Comparison of ENCODE assay signal across 15 cellular contexts in the genomic region with DNA sequence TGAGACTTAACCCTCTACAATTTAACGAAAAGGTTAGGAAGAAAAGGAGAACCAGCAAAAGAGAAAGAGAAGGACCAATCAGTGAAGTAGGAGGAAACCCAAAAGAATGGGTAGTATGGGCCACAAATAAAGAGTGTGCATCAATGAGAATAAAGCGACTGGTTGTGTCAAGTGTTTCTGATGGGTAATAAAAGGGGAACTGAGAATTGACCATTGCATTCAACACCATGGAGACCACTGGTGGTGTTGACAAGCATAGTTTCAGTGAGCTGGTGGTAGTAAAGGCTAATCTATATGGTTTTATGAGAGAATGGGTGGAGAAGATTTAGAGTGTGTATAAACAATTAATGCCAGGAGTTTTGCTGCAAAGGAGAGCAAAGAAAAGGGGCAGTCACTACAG.
DNase-seq lines count a peak whose midpoint lies in the region; ATAC-seq, FAIRE-seq and TF ChIP-seq lines count a peak whose summit lies in the region.
"Had no signal": no experiment of that assay in that cellular context is flagged by ENCODE, and none has a peak within 500 bp of the region (broad histone marks: within the 10 kb centered on the region; RNA-seq: fewer than 3 reads in every experiment).

No MANE protein-coding gene starts in this region.

- H3K4me3 Mint-ChIP-seq in CD14-positive monocyte = no peak overlapping the region
- H3K4me3 Mint-ChIP-seq in activated CD8-positive, alpha-beta memory T cell treated with anti-CD3 and anti-CD28 coated beads, Interleukin-2, amount 10 ng/mL, durations not matched to agents 7 days and 5 days = no peak overlapping the region
- H3K4me3 Mint-ChIP-seq: activated CD4-positive, alpha-beta memory T cell treated with anti-CD3 and anti-CD28 coated beads for 36 hours; central memory CD8-positive, alpha-beta T cell; T-cell had no signal

- no peaks in the 10 kb centered on the region for H3K36me3 Mint-ChIP-seq in CD14-positive monocyte
- H3K36me3 Mint-ChIP-seq in activated CD8-positive, alpha-beta memory T cell treated with anti-CD3 and anti-CD28 coated beads, Interleukin-2, amount 10 ng/mL, durations not matched to agents 7 days and 5 days = no peaks in the 10 kb centered on the region
- H3K36me3 Mint-ChIP-seq: activated CD4-positive, alpha-beta memory T cell treated with anti-CD3 and anti-CD28 coated beads for 36 hours; T-cell had no signal

- no peak for TF ChIP-seq CTCF in CD14-positive monocyte (IDR thresholded peaks at IDR 0.05)

- peak; percentile 97 for ATAC-seq in GM19463 (IDR thresholded peaks at IDR 0.05; ENCODE audit: unreplicated experiment)
- ATAC-seq in HG02884 (IDR thresholded peaks at IDR 0.05; ENCODE audit: unreplicated experiment) = peak; percentile 75
- ATAC-seq in HG03520 (IDR thresholded peaks at IDR 0.05; ENCODE audit: unreplicated experiment) = peak; percentile 98
- no peak for ATAC-seq in activated CD8-positive, alpha-beta memory T cell treated with anti-CD3 and anti-CD28 coated beads, Interleukin-2, amount 10 ng/mL, durations not matched to agents 7 days and 5 days
- ATAC-seq: esophagus mucosa, T-cell had no signal

- H3K9me3 Mint-ChIP-seq in CD14-positive monocyte = peaks cover 0 to 1% (median 0%) of the 10 kb centered on the region in 7 donors
- H3K9me3 Mint-ChIP-seq in activated CD8-positive, alpha-beta memory T cell treated with anti-CD3 and anti-CD28 coated beads, Interleukin-2, amount 10 ng/mL, durations not matched to agents 7 days and 5 days (ENCODE audit: low read depth) = no peaks in the 10 kb centered on the region
- H3K9me3 Mint-ChIP-seq: activated CD4-positive, alpha-beta memory T cell treated with anti-CD3 and anti-CD28 coated beads for 36 hours; central memory CD8-positive, alpha-beta T cell; T-cell had no signal

- peaks cover 0 to 1% (median 1%) of the 10 kb centered on the region in 3 donors for H3K27me3 Mint-ChIP-seq in CD14-positive monocyte (ENCODE audit: low read depth in 3 of 3)
- H3K27me3 Mint-ChIP-seq in activated CD8-positive, alpha-beta memory T cell treated with anti-CD3 and anti-CD28 coated beads, Interleukin-2, amount 10 ng/mL, durations not matched to agents 7 days and 5 days = no peaks in the 10 kb centered on the region
- H3K27me3 Mint-ChIP-seq: activated CD4-positive, alpha-beta memory T cell treated with anti-CD3 and anti-CD28 coated beads for 36 hours had no signal

- intact Hi-C loops in CD14-positive monocyte (cut with micrococcal nuclease) = no loop called here

- H3K4me1 Mint-ChIP-seq in CD14-positive monocyte = no peaks in the 10 kb centered on the region
- H3K4me1 Mint-ChIP-seq in activated CD8-positive, alpha-beta memory T cell treated with anti-CD3 and anti-CD28 coated beads, Interleukin-2, amount 10 ng/mL, durations not matched to agents 7 days and 5 days = no peaks in the 10 kb centered on the region
- H3K4me1 Mint-ChIP-seq: central memory CD8-positive, alpha-beta T cell; T-cell had no signal

- peak; percentile 51 for FAIRE-seq in GM18507 (lab: Jason Lieb, UNC)
- FAIRE-seq: HTR-8/SVneo had no signal

- H3K27ac Mint-ChIP-seq in CD14-positive monocyte = no peak overlapping the region
- H3K27ac Mint-ChIP-seq in activated CD8-positive, alpha-beta memory T cell treated with anti-CD3 and anti-CD28 coated beads, Interleukin-2, amount 10 ng/mL, durations not matched to agents 7 days and 5 days = no peak overlapping the region
- H3K27ac Mint-ChIP-seq: activated CD4-positive, alpha-beta memory T cell treated with anti-CD3 and anti-CD28 coated beads for 36 hours; T-cell had no signal

- DNase-seq in GM18507 (ENCODE audit: extremely low spot score, insufficient read length, low read depth) (no peak), SIG-M5 treated with dmso at 0.1 percent for 504 hours (lab: John Stamatoyannopoulos, UW; ENCODE audit: unreplicated experiment) (no peak), CD14-positive monocyte (ENCODE audit: low spot score) (no peak), NCI-H526 treated with DMSO at 0.1 percent for 48 hours (lab: John Stamatoyannopoulos, UW) (no peak)
- DNase-seq in activated CD8-positive, alpha-beta memory T cell treated with anti-CD3 and anti-CD28 coated beads, Interleukin-2, amount 10 ng/mL, durations not matched to agents 7 days and 5 days = no peak
- DNase-seq: activated CD4-positive, alpha-beta memory T cell treated with anti-CD3 and anti-CD28 coated beads for 36 hours; activated naive CD4-positive, alpha-beta T cell treated with anti-CD3 and anti-CD28 coated beads, Interleukin-2, amount 50 U/mL, for 16 hours; NCI-H1417; T-cell had no signal

- CTCF ChIA-PET in activated CD8-positive, alpha-beta memory T cell treated with anti-CD3 and anti-CD28 coated beads, Interleukin-2, amount 10 ng/mL, durations not matched to agents 7 days and 5 days (lab: Charles Lee) = interaction anchor here (1.5 kb wide), 1 partner anchor 14 kb away, joined by 3 read pairs; no protein-coding TSS in a partner anchor
